14 cellular contexts compared by ENCODE assay signal in the genomic region with DNA sequence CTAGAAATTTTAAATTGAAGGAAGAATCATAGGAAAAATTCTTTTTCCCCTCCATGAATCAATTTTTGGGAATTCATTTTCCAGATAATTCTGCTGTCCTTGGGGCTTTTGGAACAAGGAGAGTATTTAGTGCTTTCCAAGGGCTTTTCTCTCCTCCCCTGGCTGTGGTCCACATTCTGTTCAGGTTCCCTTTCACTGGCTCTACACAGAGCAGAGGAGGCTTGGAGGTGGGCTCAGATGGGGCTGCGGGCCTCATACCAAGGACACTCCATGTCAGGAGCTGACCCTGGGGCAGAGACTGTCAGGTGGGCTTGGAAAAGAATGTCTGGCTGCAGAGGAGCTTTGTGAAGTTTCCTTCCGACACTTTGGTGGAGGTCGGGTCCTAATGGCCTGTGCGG.
A peak's percentile ranks its signal among the peaks of the same experiment; 100 is the strongest.
DNase-seq lines count a peak whose midpoint lies in the region; ATAC-seq, FAIRE-seq and TF ChIP-seq lines count a peak whose summit lies in the region.
"Had no signal": no experiment of that assay in that cellular context is flagged by ENCODE, and none has a peak within 500 bp of the region (broad histone marks: within the 10 kb centered on the region; RNA-seq: fewer than 3 reads in every experiment).

No MANE protein-coding gene starts in this region.

- no peaks in the 10 kb centered on the region for H3K9me3 ChIP-seq in BLaER1
- peaks cover 0 to 3% (median 0%) of the 10 kb centered on the region in 3 donors for H3K9me3 ChIP-seq in body of pancreas
- H3K9me3 ChIP-seq in kidney (ENCODE audit: control insufficient read depth in 1 of 2, low read length in 2 of 2): no peaks in the 10 kb centered on the region
- H3K9me3 ChIP-seq in testis: no peaks in the 10 kb centered on the region

- FAIRE-seq in kidney (lab: Jason Lieb, UNC): no peak
- FAIRE-seq: H1 had no signal

- H4K20me1 ChIP-seq in BLaER1: no peaks in the 10 kb centered on the region

- ATAC-seq in body of pancreas: no peak
- no peak for ATAC-seq in GM19463 (IDR thresholded peaks at IDR 0.05; ENCODE audit: unreplicated experiment)

- WGBS in body of pancreas, 2 donors: 81 to 87% methylated on average over 4 of the region's 4 CpGs
- WGBS in testis, 2 donors: 28 to 71% methylated on average over 4 of the region's 4 CpGs

- intact Hi-C loops in body of pancreas (cut with DNase I) (no loop called here), kidney (cut with DNase I) (no loop called here), testis (cut with DNase I; ENCODE audit: low total_unique reads) (no loop called here)

- H3K36me3 ChIP-seq in BLaER1 (no peaks in the 10 kb centered on the region), body of pancreas (replicated peaks in 1 of 2; ENCODE audit: insufficient read depth in 1 of 2, low read depth in 2 of 2) (no peaks in the 10 kb centered on the region), kidney (ENCODE audit: control insufficient read depth in 1 of 2, insufficient read depth in 2 of 2, low read length in 2 of 2) (no peaks in the 10 kb centered on the region), testis (ENCODE audit: low read depth, missing control alignments) (no peaks in the 10 kb centered on the region)

- H3K27me3 ChIP-seq in BLaER1: no peaks in the 10 kb centered on the region
- no peaks in the 10 kb centered on the region for H3K27me3 ChIP-seq in body of pancreas
- H3K27me3 ChIP-seq in testis: no peaks in the 10 kb centered on the region

- DNase-seq in body of pancreas (no peak), kidney (peak; percentile 47), testis (peak; percentile 71), NCI-H526 (lab: John Stamatoyannopoulos, UW) (no peak)
- DNase-seq in effector CD8-positive, alpha-beta T cell (lab: John Stamatoyannopoulos, UW): no peak
- DNase-seq: DMS79 treated with DMSO at 0.1 percent for 48 hours, MM.1S, NCI-H1092, NCI-H748 treated with DMSO at 0.1 percent for 48 hours, OCI-M1, RPMI8226 had no signal

- H3K9ac ChIP-seq in BLaER1 (peak overlapping the region; percentile 1; the same call in 1 of the 2 replicates), kidney (ENCODE audit: low read length in 2 of 2) (no peak overlapping the region)

- peak overlapping the region; percentile 85 for H3K4me2 ChIP-seq in BLaER1

- H3K27ac ChIP-seq in BLaER1 (peak overlapping the region; percentile 79), body of pancreas (peak overlapping the region; percentile 10 to 69 (median 57)), kidney (ENCODE audit: low read depth in 2 of 2, low read length in 2 of 2) (no peak overlapping the region), testis (no peak overlapping the region)

- H3K4me1 ChIP-seq in BLaER1 (peaks cover 93% of the 10 kb centered on the region), body of pancreas (peaks cover 39% of the 10 kb centered on the region), kidney (ENCODE audit: control insufficient read depth in 1 of 2, insufficient read depth in 1 of 2, low read depth in 1 of 2, low read length in 2 of 2) (peaks cover 0 to 14% of the 10 kb centered on the region in 2 donors), testis (peaks cover 22% of the 10 kb centered on the region)

- no peak for TF ChIP-seq POLR2A in body of pancreas (IDR thresholded peaks at IDR 0.05)
- no peak for TF ChIP-seq POLR2A in testis (IDR thresholded peaks at IDR 0.05)

- TF ChIP-seq CTCF in body of pancreas (IDR thresholded peaks at IDR 0.05) (no peak), kidney (IDR thresholded peaks at IDR 0.05; ENCODE audit: borderline replicate concordance, extremely low read depth, insufficient read depth) (no peak), testis (IDR thresholded peaks at IDR 0.05) (no peak)

- 0 out of 2 replicates have a peak overlapping the region, but pooled peaks have one; percentile 44 for H3K4me3 ChIP-seq in BLaER1
- H3K4me3 ChIP-seq in body of pancreas: no peak overlapping the region
- H3K4me3 ChIP-seq in kidney (ENCODE audit: low read length in 2 of 2): no peak overlapping the region
- H3K4me3 ChIP-seq in testis: no peak overlapping the region

Comparison
In these comparisons a context has a peak if more than half of its experiments do, and no peak if none do; other contexts are left out.
1. H3K27ac ChIP-seq: peak in BLaER1 (single experiment) and body of pancreas (4 of 4); none in kidney (0 of 2) and testis (0 of 2).
2. DNase-seq: peak in kidney (single experiment) and testis (single experiment); none in body of pancreas (0 of 4), effector CD8-positive, alpha-beta T cell (single experiment) and NCI-H526 (0 of 2).